35 cellular contexts compared by ENCODE assay signal in genomic region chr16:85838876-85839585, GRCh38. TPM values are rescaled to one million over a fixed set of nuclear protein-coding genes. Genes with fewer than 3 reads are reported as not detected.
"Had no signal": no experiment of that assay in that cellular context is flagged by ENCODE, and none has a peak within 500 bp of the region (broad histone marks: within the 10 kb centered on the region; RNA-seq: fewer than 3 reads in every experiment).

No MANE protein-coding gene starts in this region.

- H3K4me3 Mint-ChIP-seq: activated B cell treated with CpG ODN at 0.5 μM for 24 hours; activated CD4-positive, alpha-beta memory T cell treated with anti-CD3 and anti-CD28 coated beads for 36 hours; activated naive CD4-positive, alpha-beta T cell treated with anti-CD3 and anti-CD28 coated beads for 36 hours; activated naive CD8-positive, alpha-beta T cell treated with anti-CD3 and anti-CD28 coated beads for 36 hours; activated T-cell treated with anti-CD3 and anti-CD28 coated beads, Interleukin-2, amount 50 U/mL, for 4 hours; activated T-helper 1 cell treated with anti-CD3 and anti-CD28 coated beads, Interleukin-12 subunit alpha, Interleukin-12 subunit beta, Interleukin-2, Interleukin-4 antibody, amounts not matched to agents 30 ng/mL and 10 ng/mL and 1 ng/mL, durations not matched to agents 14 hours and 24 hours and 36 hours had no signal

- H3K27ac ChIP-seq: ascending aorta, cardiac muscle cell, PC-9, RWPE1, VCaP had no signal

- H3K36me3 ChIP-seq: ascending aorta, cardiac muscle cell, MG63 had no signal

- DNase-seq: activated B cell treated with CpG ODN at 0.5 μM for 24 hours; activated CD4-positive, alpha-beta memory T cell treated with anti-CD3 and anti-CD28 coated beads for 36 hours; activated CD4-positive, alpha-beta T cell treated with anti-CD3 and anti-CD28 coated beads for 4 hours; activated CD4-positive, alpha-beta T cell treated with anti-CD3 and anti-CD28 coated beads, Interleukin-2, amount 50 U/mL, for 1 hour; activated CD4-positive, CD25-positive, alpha-beta regulatory T cell treated with anti-CD3 and anti-CD28 coated beads, Interleukin-2, amount 50 U/mL, for 72 hours; activated CD8-positive, alpha-beta memory T cell treated with anti-CD3 and anti-CD28 coated beads, Interleukin-2, amount 50 U/mL, for 4 hours; activated gamma-delta T cell treated with Interleukin-2 at 50 U/mL for 16 hours; activated naive CD4-positive, alpha-beta T cell treated with anti-CD3 and anti-CD28 coated beads for 36 hours; activated naive CD8-positive, alpha-beta T cell treated with anti-CD3 and anti-CD28 coated beads for 36 hours; activated T-cell treated with anti-CD3 and anti-CD28 coated beads for 4 hours; activated T-cell treated with anti-CD3 and anti-CD28 coated beads, Interleukin-2, amount 50 U/mL, for 4 hours; amniotic stem cell; Kasumi-1; KG1; MG63; NCI-H1048; NCI-H1105 treated with DMSO at 0.1 percent for 48 hours; NCI-H1436; NCI-H1694; NCI-H2029; NCI-H345; NCI-H524 treated with DMSO at 0.1 percent for 48 hours; NK-92 treated with Interleukin-12 subunit alpha and Interleukin-12 subunit beta, amount 100 ng/mL, for 24 hours; PC-9; SW 1271; T-helper 1 cell; T-helper 2 cell; T-helper 9 cell had no signal

- H3K27me3 ChIP-seq: ascending aorta had no signal

- H3K9me3 Mint-ChIP-seq: activated B cell treated with CpG ODN at 0.5 μM for 24 hours; activated CD4-positive, alpha-beta memory T cell treated with anti-CD3 and anti-CD28 coated beads for 36 hours; activated naive CD4-positive, alpha-beta T cell treated with anti-CD3 and anti-CD28 coated beads for 36 hours; activated naive CD8-positive, alpha-beta T cell treated with anti-CD3 and anti-CD28 coated beads for 36 hours; activated T-helper 1 cell treated with anti-CD3 and anti-CD28 coated beads, Interleukin-12 subunit alpha, Interleukin-12 subunit beta, Interleukin-2, Interleukin-4 antibody, amounts not matched to agents 30 ng/mL and 10 ng/mL and 1 ng/mL, durations not matched to agents 14 hours and 24 hours and 36 hours had no signal

- H3K36me3 Mint-ChIP-seq: activated CD4-positive, alpha-beta memory T cell treated with anti-CD3 and anti-CD28 coated beads for 36 hours; activated naive CD8-positive, alpha-beta T cell treated with anti-CD3 and anti-CD28 coated beads for 36 hours had no signal

- H3K27me3 Mint-ChIP-seq: activated B cell treated with CpG ODN at 0.5 μM for 24 hours had no signal

- FAIRE-seq: RCC 7860 had no signal

- H3K4me2 ChIP-seq: PC-9 had no signal

- H3K27ac Mint-ChIP-seq: activated B cell treated with CpG ODN at 0.5 μM for 24 hours; activated CD4-positive, alpha-beta memory T cell treated with anti-CD3 and anti-CD28 coated beads for 36 hours; activated naive CD4-positive, alpha-beta T cell treated with anti-CD3 and anti-CD28 coated beads for 36 hours; activated naive CD8-positive, alpha-beta T cell treated with anti-CD3 and anti-CD28 coated beads for 36 hours; activated T-helper 1 cell treated with anti-CD3 and anti-CD28 coated beads, Interleukin-12 subunit alpha, Interleukin-12 subunit beta, Interleukin-2, Interleukin-4 antibody, amounts not matched to agents 30 ng/mL and 10 ng/mL and 1 ng/mL, durations not matched to agents 14 hours and 24 hours and 36 hours had no signal

- H2AFZ ChIP-seq: PC-9 had no signal

- ATAC-seq: activated T-cell treated with anti-CD3 and anti-CD28 coated beads, Interleukin-2, amount 50 U/mL, for 4 hours had no signal

- H3K4me1 Mint-ChIP-seq: activated naive CD8-positive, alpha-beta T cell treated with anti-CD3 and anti-CD28 coated beads for 36 hours had no signal

- H3K9me3 ChIP-seq: ascending aorta, MG63 had no signal

- H3K4me1 ChIP-seq: ascending aorta had no signal

- H3K4me3 ChIP-seq: ascending aorta, cardiac muscle cell, MG63, PC-9 had no signal

RNA-seq across cellular contexts. Expression of gene IRF8, which starts 59.9 kb away (rescaled TPM):
- total RNA-seq: NCI-H460, PC-9 had no signal
